10 cellular contexts compared by ENCODE assay signal in genomic region chr3:122356402-122356801, GRCh38. TPM values are rescaled to one million over a fixed set of nuclear protein-coding genes. Genes with fewer than 3 reads are reported as not detected.
DNase-seq lines count a peak whose midpoint lies in the region; ATAC-seq and TF ChIP-seq lines count a peak whose summit lies in the region.
"Had no signal": no experiment of that assay in that cellular context is flagged by ENCODE, and none has a peak within 500 bp of the region (broad histone marks: within the 10 kb centered on the region; RNA-seq: fewer than 3 reads in every experiment).

No MANE protein-coding gene starts in this region.

- no peak for ATAC-seq in activated CD8-positive, alpha-beta memory T cell treated with anti-CD3 and anti-CD28 coated beads, Interleukin-2, amount 10 ng/mL, durations not matched to agents 7 days and 5 days

- H3K4me3 Mint-ChIP-seq in nephron = no peak overlapping the region
- no peak overlapping the region for H3K4me3 Mint-ChIP-seq in activated CD8-positive, alpha-beta memory T cell treated with anti-CD3 and anti-CD28 coated beads, Interleukin-2, amount 10 ng/mL, durations not matched to agents 7 days and 5 days

- H3K27ac ChIP-seq in C4-2B = no peak overlapping the region
- H3K27ac ChIP-seq: KMS-11 had no signal

- peaks cover 3% of the 10 kb centered on the region for H3K36me3 Mint-ChIP-seq in nephron (ENCODE audit: low read depth)
- peaks cover 12% of the 10 kb centered on the region for H3K36me3 Mint-ChIP-seq in activated CD8-positive, alpha-beta memory T cell treated with anti-CD3 and anti-CD28 coated beads, Interleukin-2, amount 10 ng/mL, durations not matched to agents 7 days and 5 days

- H3K4me3 ChIP-seq in GM12875 (ENCODE audit: low read depth, low read length) = no peak overlapping the region

- TF ChIP-seq CTCF in C4-2B (conservative IDR thresholded peaks at IDR 0.05) (peak; percentile 83), GM12875 (IDR thresholded peaks at IDR 0.05; ENCODE audit: borderline replicate concordance, insufficient read depth, low read depth, low read length) (peak; percentile 52; the same call in 1 of the 2 replicates), nephron (IDR thresholded peaks at IDR 0.05; ENCODE audit: unreplicated experiment in 3 of 3) (peak; percentile 51 to 63 (median 63))

- H3K27ac Mint-ChIP-seq in nephron = no peak overlapping the region
- H3K27ac Mint-ChIP-seq in activated CD8-positive, alpha-beta memory T cell treated with anti-CD3 and anti-CD28 coated beads, Interleukin-2, amount 10 ng/mL, durations not matched to agents 7 days and 5 days = no peak overlapping the region

- DNase-seq in NCI-H748 (lab: John Stamatoyannopoulos, UW; ENCODE audit: unreplicated experiment) = peak; percentile 71
- DNase-seq in central memory CD4-positive, alpha-beta T cell = peak; percentile 25
- DNase-seq in activated CD8-positive, alpha-beta memory T cell treated with anti-CD3 and anti-CD28 coated beads, Interleukin-2, amount 10 ng/mL, durations not matched to agents 7 days and 5 days = no peak
- DNase-seq in NK-92 (lab: John Stamatoyannopoulos, UW; ENCODE audit: unreplicated experiment) = no peak
- no peak for DNase-seq in activated T-cell treated with anti-CD3 and anti-CD28 coated beads for 4 hours

- H3K27me3 Mint-ChIP-seq in nephron (ENCODE audit: low read depth) = no peaks in the 10 kb centered on the region
- no peaks in the 10 kb centered on the region for H3K27me3 Mint-ChIP-seq in activated CD8-positive, alpha-beta memory T cell treated with anti-CD3 and anti-CD28 coated beads, Interleukin-2, amount 10 ng/mL, durations not matched to agents 7 days and 5 days

- H3K4me1 Mint-ChIP-seq in nephron = no peaks in the 10 kb centered on the region
- H3K4me1 Mint-ChIP-seq in activated CD8-positive, alpha-beta memory T cell treated with anti-CD3 and anti-CD28 coated beads, Interleukin-2, amount 10 ng/mL, durations not matched to agents 7 days and 5 days = peaks cover 7% of the 10 kb centered on the region

- CTCF ChIA-PET in activated CD8-positive, alpha-beta memory T cell treated with anti-CD3 and anti-CD28 coated beads, Interleukin-2, amount 10 ng/mL, durations not matched to agents 7 days and 5 days (lab: Charles Lee) = interaction anchor here (1.0 to 1.3 kb wide), 2 partner anchors 29 to 49 kb away, joined by 3 to 4 read pairs; no protein-coding TSS in a partner anchor

- H3K9me3 Mint-ChIP-seq in nephron = no peaks in the 10 kb centered on the region
- H3K9me3 Mint-ChIP-seq in activated CD8-positive, alpha-beta memory T cell treated with anti-CD3 and anti-CD28 coated beads, Interleukin-2, amount 10 ng/mL, durations not matched to agents 7 days and 5 days (ENCODE audit: low read depth) = no peaks in the 10 kb centered on the region

RNA-seq across cellular contexts. Expression of gene MIX23, which starts 26.6 kb away (rescaled TPM):
- total RNA-seq in activated CD8-positive, alpha-beta memory T cell treated with anti-CD3 and anti-CD28 coated beads, Interleukin-2, amount 10 ng/mL, durations not matched to agents 7 days and 5 days = 10 to 100 TPM; 39.3 to 48.9 TPM

RNA-seq across cellular contexts. Expression of gene FAM162A, which starts 27.6 kb away (rescaled TPM):
- 10 to 100 TPM; 51.3 to 63.9 TPM for total RNA-seq in activated CD8-positive, alpha-beta memory T cell treated with anti-CD3 and anti-CD28 coated beads, Interleukin-2, amount 10 ng/mL, durations not matched to agents 7 days and 5 days

RNA-seq across cellular contexts. Expression of gene CSTA, which starts 31.4 kb away (rescaled TPM):
- total RNA-seq in activated CD8-positive, alpha-beta memory T cell treated with anti-CD3 and anti-CD28 coated beads, Interleukin-2, amount 10 ng/mL, durations not matched to agents 7 days and 5 days = not detected
- total RNA-seq: frontal cortex had no signal

RNA-seq across cellular contexts. Expression of gene WDR5B, which starts 59.5 kb away (rescaled TPM):
- 1 to 10 TPM; 4.6 to 4.8 TPM for total RNA-seq in activated CD8-positive, alpha-beta memory T cell treated with anti-CD3 and anti-CD28 coated beads, Interleukin-2, amount 10 ng/mL, durations not matched to agents 7 days and 5 days

Comparison
In these comparisons a context has a peak if more than half of its experiments do, and no peak if none do; other contexts are left out.
1. DNase-seq: peak in NCI-H748 (single experiment) and central memory CD4-positive, alpha-beta T cell (single experiment); none in activated CD8-positive, alpha-beta memory T cell treated with anti-CD3 and anti-CD28 coated beads, Interleukin-2, amount 10 ng/mL, durations not matched to agents 7 days and 5 days (single experiment), NK-92 (single experiment) and activated T-cell treated with anti-CD3 and anti-CD28 coated beads for 4 hours (single experiment).
2. Peak in every context shown above with its lines, with median percentiles within 50 percentile points of each other: CTCF ChIP-seq.